Comparison of ENCODE assay signal across 14 cellular contexts in genomic region chr12:67813509-67813908, GRCh38.
DNase-seq lines count a peak whose midpoint lies in the region; ATAC-seq and TF ChIP-seq lines count a peak whose summit lies in the region.
"Had no signal": no experiment of that assay in that cellular context is flagged by ENCODE, and none has a peak within 500 bp of the region (broad histone marks: within the 10 kb centered on the region; RNA-seq: fewer than 3 reads in every experiment).

No MANE protein-coding gene starts in this region.

- no peak overlapping the region for H3K4me3 ChIP-seq in fibroblast of mammary gland (ENCODE audit: control insufficient read depth, low read depth, low read length)
- no peak overlapping the region for H3K4me3 ChIP-seq in osteoblast (ENCODE audit: insufficient read depth, low read length)
- no peak overlapping the region for H3K4me3 ChIP-seq in upper lobe of left lung
- H3K4me3 ChIP-seq: GM23338 had no signal

- H3K79me2 ChIP-seq in osteoblast (ENCODE audit: insufficient read depth, low read length): no peaks in the 10 kb centered on the region

- H3K27ac ChIP-seq in osteoblast (ENCODE audit: low read depth, low read length): peak overlapping the region; percentile 69
- no peak overlapping the region for H3K27ac ChIP-seq in upper lobe of left lung

- TF ChIP-seq EP300 in upper lobe of left lung (IDR thresholded peaks at IDR 0.05): no peak

- H4K20me1 ChIP-seq in osteoblast (ENCODE audit: insufficient read depth, low read length): no peaks in the 10 kb centered on the region

- H3K4me2 ChIP-seq in osteoblast (ENCODE audit: insufficient read depth, low read length): peak overlapping the region; percentile 27
- H3K4me2 ChIP-seq: GM23338 had no signal

- H3K9me3 ChIP-seq in osteoblast (ENCODE audit: low read depth, low read length) (peaks cover 5% of the 10 kb centered on the region), upper lobe of left lung (peaks cover 3 to 6% (median 5%) of the 10 kb centered on the region in 4 donors)

- TF ChIP-seq POLR2A in upper lobe of left lung (IDR thresholded peaks at IDR 0.05): no peak

- no peak for TF ChIP-seq CTCF in fibroblast of mammary gland (conservative IDR thresholded peaks at IDR 0.05; ENCODE audit: control insufficient read depth, insufficient read depth, low read depth, low read length)
- TF ChIP-seq CTCF in osteoblast (IDR thresholded peaks at IDR 0.05; ENCODE audit: extremely low read depth, low read depth, low read length): no peak
- TF ChIP-seq CTCF in upper lobe of left lung (IDR thresholded peaks at IDR 0.05): no peak

- 58 to 73% methylated on average over 4 of the region's 4 CpGs for WGBS in upper lobe of left lung, 2 donors

- DNase-seq in ELR (ENCODE audit: low read depth): peak; percentile 74
- DNase-seq in NCI-H446 treated with DMSO at 0.1 percent for 48 hours (lab: John Stamatoyannopoulos, UW): peak; percentile 70
- peak; percentile 41 for DNase-seq in fibroblast of mammary gland (ENCODE audit: low read depth)
- DNase-seq in osteoblast (ENCODE audit: insufficient read length, low spot score, missing footprints): no peak
- no peak for DNase-seq in cerebellar nuclear complex (lab: John Stamatoyannopoulos, UW)
- DNase-seq in upper lobe of left lung: no peak
- DNase-seq: ACHN; CD4-positive, CD25-positive, alpha-beta regulatory T cell; Karpas-422; NCI-H1105 treated with DMSO at 0.1 percent for 48 hours; NCI-H1694 treated with DMSO at 0.1 percent for 48 hours; SW 1271 had no signal

- no peaks in the 10 kb centered on the region for H3K27me3 ChIP-seq in osteoblast (ENCODE audit: insufficient read depth, low read length)
- no peaks in the 10 kb centered on the region for H3K27me3 ChIP-seq in upper lobe of left lung

- peak overlapping the region; percentile 53 for H2AFZ ChIP-seq in osteoblast (ENCODE audit: low read length)
- H2AFZ ChIP-seq: GM23338 had no signal

- no peak for ATAC-seq in GM18909 (IDR thresholded peaks at IDR 0.05; ENCODE audit: poor library complexity, unreplicated experiment)
- ATAC-seq in upper lobe of left lung (ENCODE audit: low FRiP score in 2 of 2): no peak
- ATAC-seq: GM23338 had no signal

- peaks cover 12% of the 10 kb centered on the region for H3K4me1 ChIP-seq in osteoblast (ENCODE audit: insufficient read depth, low read length)
- H3K4me1 ChIP-seq in upper lobe of left lung: no peaks in the 10 kb centered on the region

- H3K36me3 ChIP-seq in osteoblast (ENCODE audit: insufficient read depth, low read length) (no peaks in the 10 kb centered on the region), upper lobe of left lung (no peaks in the 10 kb centered on the region)

Comparison
In these comparisons a context has a peak if more than half of its experiments do, and no peak if none do; other contexts are left out.
1. DNase-seq: peak in ELR (single experiment), NCI-H446 treated with DMSO at 0.1 percent for 48 hours (single experiment) and fibroblast of mammary gland (single experiment); none in osteoblast (single experiment), cerebellar nuclear complex (0 of 2) and upper lobe of left lung (0 of 2).